ENCODE assay signal across 12 cellular contexts in genomic region chr6:142839686-142840040, GRCh38.
DNase-seq lines count a peak whose midpoint lies in the region; ATAC-seq and TF ChIP-seq lines count a peak whose summit lies in the region.
"Had no signal": no experiment of that assay in that cellular context is flagged by ENCODE, and none has a peak within 500 bp of the region (broad histone marks: within the 10 kb centered on the region; RNA-seq: fewer than 3 reads in every experiment).

No MANE protein-coding gene starts in this region.

- H3K27ac Mint-ChIP-seq in natural killer cell treated with Interleukin-12 subunit alpha and Interleukin-12 subunit beta and Interleukin-15 and Interleukin-18, amount 100 ng/mL, for 72 hours: peak overlapping the region; percentile 37 to 86
- H3K27ac Mint-ChIP-seq in natural killer cell: peak overlapping the region in 1 of 2 donors; percentile 24
- peak overlapping the region; percentile 94 for H3K27ac Mint-ChIP-seq in T-helper 17 cell
- peak overlapping the region; percentile 3 for H3K27ac Mint-ChIP-seq in type B pancreatic cell

- WGBS in stomach, 5 donors: 49 to 87% (median 78%) methylated on average over 2 of the region's 2 CpGs

- no peaks in the 10 kb centered on the region for H3K36me3 ChIP-seq in stomach

- H3K36me3 Mint-ChIP-seq in natural killer cell treated with Interleukin-12 subunit alpha and Interleukin-12 subunit beta and Interleukin-15 and Interleukin-18, amount 100 ng/mL, for 72 hours: peaks cover 11% of the 10 kb centered on the region
- no peaks in the 10 kb centered on the region for H3K36me3 Mint-ChIP-seq in natural killer cell
- no peaks in the 10 kb centered on the region for H3K36me3 Mint-ChIP-seq in T-helper 17 cell (ENCODE audit: low read depth)
- H3K36me3 Mint-ChIP-seq in type B pancreatic cell: no peaks in the 10 kb centered on the region

- no peak for TF ChIP-seq EP300 in stomach (IDR thresholded peaks at IDR 0.05)

- no peaks in the 10 kb centered on the region for H3K27me3 Mint-ChIP-seq in natural killer cell treated with Interleukin-12 subunit alpha and Interleukin-12 subunit beta and Interleukin-15 and Interleukin-18, amount 100 ng/mL, for 72 hours
- H3K27me3 Mint-ChIP-seq in natural killer cell (ENCODE audit: low read depth in 2 of 2): no peaks in the 10 kb centered on the region
- H3K27me3 Mint-ChIP-seq in T-helper 17 cell: no peaks in the 10 kb centered on the region
- H3K27me3 Mint-ChIP-seq in type B pancreatic cell: no peaks in the 10 kb centered on the region

- no peak for ATAC-seq in natural killer cell treated with Interleukin-12 subunit alpha and Interleukin-12 subunit beta and Interleukin-15 and Interleukin-18, amount 100 ng/mL, for 72 hours
- ATAC-seq in natural killer cell (no peak), T-helper 17 cell (peak; percentile 15), HG02759 (IDR thresholded peaks at IDR 0.05; ENCODE audit: unreplicated experiment) (no peak)

- TF ChIP-seq POLR2A in stomach (IDR thresholded peaks at IDR 0.05): no peak

- intact Hi-C loops in natural killer cell (cut with micrococcal nuclease): loop anchor here (5.0 kb wide), 1 partner anchor 48 kb away; no protein-coding TSS in a partner anchor
- intact Hi-C loops in stomach (cut with DNase I; ENCODE audit: low total_unique reads): no loop called here

- H3K27ac ChIP-seq in stomach: no peak overlapping the region
- H3K27ac ChIP-seq: C4-2B, KMS-11 had no signal

- peaks cover 56 to 61% of the 10 kb centered on the region in 2 donors for H3K4me1 Mint-ChIP-seq in natural killer cell treated with Interleukin-12 subunit alpha and Interleukin-12 subunit beta and Interleukin-15 and Interleukin-18, amount 100 ng/mL, for 72 hours (ENCODE audit: low read depth in 2 of 2)
- peaks cover 34 to 35% of the 10 kb centered on the region in 2 donors for H3K4me1 Mint-ChIP-seq in natural killer cell
- peaks cover 64% of the 10 kb centered on the region for H3K4me1 Mint-ChIP-seq in T-helper 17 cell
- peaks cover 34% of the 10 kb centered on the region for H3K4me1 Mint-ChIP-seq in type B pancreatic cell (ENCODE audit: unreplicated experiment)

- H3K9me3 ChIP-seq in T-helper 17 cell (ENCODE audit: control insufficient read depth, low read length, poor library complexity, severe bottlenecking) (no peaks in the 10 kb centered on the region), stomach (no peaks in the 10 kb centered on the region)

- peaks cover 0 to 63% (median 17%) of the 10 kb centered on the region in 4 donors for H3K4me1 ChIP-seq in stomach

- no peak overlapping the region for H3K4me3 ChIP-seq in stomach

- H3K4me3 Mint-ChIP-seq in natural killer cell treated with Interleukin-12 subunit alpha and Interleukin-12 subunit beta and Interleukin-15 and Interleukin-18, amount 100 ng/mL, for 72 hours: no peak overlapping the region
- no peak overlapping the region for H3K4me3 Mint-ChIP-seq in natural killer cell
- peak overlapping the region; percentile 79 for H3K4me3 Mint-ChIP-seq in T-helper 17 cell
- no peak overlapping the region for H3K4me3 Mint-ChIP-seq in type B pancreatic cell

- H3K27me3 ChIP-seq in stomach: no peaks in the 10 kb centered on the region

- no peaks in the 10 kb centered on the region for H3K9me3 Mint-ChIP-seq in natural killer cell treated with Interleukin-12 subunit alpha and Interleukin-12 subunit beta and Interleukin-15 and Interleukin-18, amount 100 ng/mL, for 72 hours
- H3K9me3 Mint-ChIP-seq in natural killer cell (no peaks in the 10 kb centered on the region), type B pancreatic cell (no peaks in the 10 kb centered on the region)

- TF ChIP-seq CTCF in natural killer cell (IDR thresholded peaks at IDR 0.05) (no peak), type B pancreatic cell (conservative IDR thresholded peaks at IDR 0.05) (no peak), stomach (IDR thresholded peaks at IDR 0.05) (no peak)

- no peak for DNase-seq in natural killer cell treated with Interleukin-12 subunit alpha and Interleukin-12 subunit beta and Interleukin-15 and Interleukin-18, amount 100 ng/mL, for 72 hours (ENCODE audit: low spot score)
- no peak for DNase-seq in natural killer cell
- DNase-seq in T-helper 17 cell: no peak
- peak; percentile 13 for DNase-seq in fibroblast of peridontal ligament (ENCODE audit: extremely low read depth)
- no peak for DNase-seq in type B pancreatic cell (ENCODE audit: extremely low spot score, unreplicated experiment)
- DNase-seq in NCI-H1417 treated with DMSO at 0.1 percent for 48 hours (lab: John Stamatoyannopoulos, UW): no peak
- no peak for DNase-seq in stomach
- DNase-seq: hypothalamus; stimulated activated CD4-positive, alpha-beta T cell treated with anti-CD3 and anti-CD28 coated beads, Interleukin-2, amount 100 ng/mL, for 48 hours had no signal
